ENCODE assay signal across 8 cellular contexts in the genomic region with DNA sequence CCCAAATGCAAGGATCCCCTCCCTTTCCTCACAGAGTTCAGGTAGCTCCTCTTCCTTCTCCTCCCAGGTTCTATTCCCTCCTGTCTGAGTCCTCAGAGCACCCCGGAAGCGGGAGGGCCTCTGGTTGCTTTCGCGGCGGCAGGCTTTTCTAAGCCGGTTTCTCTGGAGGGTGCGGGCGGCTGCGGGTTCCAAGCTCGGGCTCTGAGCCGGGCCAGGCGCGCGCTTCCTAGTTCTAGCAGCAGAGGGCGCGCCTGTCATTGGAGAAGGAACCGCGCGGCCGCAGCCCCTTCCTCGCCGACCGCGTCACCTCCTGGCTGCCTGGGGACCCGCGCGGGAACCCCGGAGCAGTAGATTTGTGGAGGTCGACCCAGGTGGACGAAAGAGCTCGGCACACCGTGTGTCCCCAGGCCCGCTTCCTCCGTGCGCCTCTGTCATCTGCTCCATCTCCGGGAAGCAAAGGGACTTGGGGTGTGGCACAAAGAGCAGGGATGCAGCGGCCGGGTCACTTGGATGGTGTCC.
A peak's percentile ranks its signal among the peaks of the same experiment; 100 is the strongest.
DNase-seq lines count a peak whose midpoint lies in the region; ATAC-seq and TF ChIP-seq lines count a peak whose summit lies in the region.

No MANE protein-coding gene starts in this region.

- peak; percentile 53 for ATAC-seq in HG03196 (IDR thresholded peaks at IDR 0.05; ENCODE audit: unreplicated experiment)
- no peak for ATAC-seq in HG02588 (IDR thresholded peaks at IDR 0.05; ENCODE audit: unreplicated experiment)

- no peak overlapping the region for H3K4me3 ChIP-seq in NT2/D1 (ENCODE audit: insufficient read length, low read depth)

- peaks cover 70% of the 10 kb centered on the region for H3K27me3 ChIP-seq in NT2/D1 (ENCODE audit: insufficient read depth, insufficient read length)

- no peaks in the 10 kb centered on the region for H3K9me3 ChIP-seq in NT2/D1 (ENCODE audit: insufficient read depth, low read length)

- H3K9ac ChIP-seq in NT2/D1 (ENCODE audit: insufficient read length, low read depth) = peak overlapping the region; percentile 50

- H3K4me3 Mint-ChIP-seq in brain = peak overlapping the region in 4 of 5 experiments; percentile 30 to 77 (median 70)

- H3K9me3 Mint-ChIP-seq in brain = peaks cover 3 to 9% (median 7%) of the 10 kb centered on the region in 5 experiments

- DNase-seq in activated T-cell treated with anti-CD3 and anti-CD28 coated beads for 24 hours (ENCODE audit: low read depth) (peak; percentile 10), NT2/D1 (ENCODE audit: low read depth, low spot score) (peak; percentile 69), kidney glomerular epithelial cell (lab: John Stamatoyannopoulos, UW) (peak; percentile 5)
- no peak for DNase-seq in activated T-cell treated with anti-CD3 and anti-CD28 coated beads, Interleukin-2, amount 50 U/mL, for 1 hour
- peak; percentile 5 for DNase-seq in stimulated activated CD4-positive, alpha-beta T cell treated with anti-CD3 and anti-CD28 coated beads, Interleukin-4, amount 100 ng/mL, for 24 hours

- H3K4me1 ChIP-seq in NT2/D1 (ENCODE audit: insufficient read depth, insufficient read length) = peaks cover 2% of the 10 kb centered on the region

- no peaks in the 10 kb centered on the region for H3K36me3 Mint-ChIP-seq in brain

- TF ChIP-seq CTCF in brain (conservative IDR thresholded peaks at IDR 0.05) = peak; percentile 96 to 98

- peak overlapping the region in 2 of 5 experiments; percentile 92 to 93 for H3K27ac Mint-ChIP-seq in brain

- peaks cover 24% of the 10 kb centered on the region for H3K27me3 Mint-ChIP-seq in brain

- no peaks in the 10 kb centered on the region for H3K36me3 ChIP-seq in NT2/D1 (ENCODE audit: insufficient read depth, insufficient read length, low read length)

- H3K4me1 Mint-ChIP-seq in brain = peaks cover 55% of the 10 kb centered on the region
